In the genomic region with DNA sequence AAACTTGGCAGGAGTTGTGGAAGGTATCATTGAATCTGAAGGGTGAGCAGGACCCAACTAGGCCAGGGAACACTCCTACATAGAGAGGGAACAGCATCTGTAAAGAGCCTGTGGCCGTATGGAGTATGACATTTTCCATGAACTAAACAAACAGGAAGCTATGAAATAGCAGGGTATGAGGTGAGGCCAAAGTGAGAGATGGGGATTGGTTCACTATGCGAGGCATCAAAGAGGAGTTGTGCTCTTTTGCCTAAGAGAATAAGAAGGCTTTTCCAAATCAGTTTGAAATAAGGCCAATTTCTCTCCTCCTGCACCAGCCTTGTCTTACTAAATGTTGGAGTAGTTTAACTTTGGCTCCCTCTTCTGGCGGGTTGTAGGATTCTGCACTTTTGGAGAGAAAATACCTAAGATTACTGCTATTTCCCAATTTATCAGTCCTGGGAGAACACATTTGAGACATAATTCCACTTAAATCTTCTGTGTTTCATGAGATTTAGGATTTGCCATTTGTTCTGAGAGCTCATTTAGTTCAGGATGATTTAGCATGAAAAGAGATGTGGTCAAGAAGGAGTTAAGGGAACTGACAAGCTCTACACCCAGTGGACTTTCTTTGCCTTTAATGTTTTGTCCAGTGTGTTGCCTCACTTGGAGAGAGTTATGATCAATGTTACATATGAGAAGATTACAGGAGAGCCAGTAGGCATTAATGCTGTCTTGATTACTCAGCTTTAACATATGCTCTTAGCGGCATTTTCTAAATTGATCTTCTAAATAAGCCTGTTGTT, we compare ENCODE assay signal across 7 cellular contexts. TPM values are rescaled to one million over a fixed set of nuclear protein-coding genes. Genes with fewer than 3 reads are reported as not detected.
DNase-seq lines count a peak whose midpoint lies in the region; ATAC-seq, FAIRE-seq and TF ChIP-seq lines count a peak whose summit lies in the region.

No MANE protein-coding gene starts in this region.

- intact Hi-C loops in K562 (cut with micrococcal nuclease): loop anchor here (1.0 to 10.0 kb wide), 3 partner anchors 99 to 471 kb away; no protein-coding TSS in a partner anchor

- H3K9me1 ChIP-seq in K562 (ENCODE audit: control insufficient read depth, insufficient read depth, low read length): peaks cover 5% of the 10 kb centered on the region

- H2AFZ ChIP-seq in K562 (ENCODE audit: low read depth, low read length): no peak overlapping the region

- no TSS peak for BruUV-seq in K562 (replicated peaks; lab: Mats Ljungman, UMichigan)

- peak; percentile 77 for ATAC-seq in K562
- no peak for ATAC-seq in HG03097 (IDR thresholded peaks at IDR 0.05; ENCODE audit: low FRiP score, unreplicated experiment)

- in situ Hi-C loops in K562 (cut with MboI): loop anchor here (10.0 kb wide), 1 partner anchor 469 kb away; no protein-coding TSS in a partner anchor

- H3K27me3 ChIP-seq in K562 (ENCODE audit: control insufficient read depth in 2 of 2, insufficient read depth in 2 of 2, low read length in 2 of 2): no peaks in the 10 kb centered on the region

- TF ChIP-seq CTCF in GM10248 (IDR thresholded peaks at IDR 0.05; ENCODE audit: control extremely low read depth, extremely low read depth, low read depth, missing control alignments) (peak; percentile 70), K562 (IDR thresholded peaks at IDR 0.05 in 2 of 3, conservative IDR thresholded peaks at IDR 0.05 in 1 of 3; ENCODE audit: insufficient read depth in 2 of 3, low read depth in 1 of 3, low read length in 3 of 3) (peak; percentile 75 to 92 (median 81))

- DNase-seq in GM10248 (ENCODE audit: extremely low spot score) (peak; percentile 58), NCI-H1048 (lab: John Stamatoyannopoulos, UW) (peak; percentile 37), SKM-1 (lab: John Stamatoyannopoulos, UW; ENCODE audit: unreplicated experiment) (peak; percentile 24), K562 (ENCODE audit: extremely low read depth in 1 of 4, low spot score in 3 of 4) (peak; percentile 48 to 82 (median 53)), iPS-NIHi7 (ENCODE audit: extremely low spot score) (peak; percentile 64)
- DNase-seq in stimulated activated CD4-positive, alpha-beta T cell treated with anti-CD3 and anti-CD28 coated beads, Interleukin-15, amount 100 ng/mL, for 24 hours: peak; percentile 50

- H3K36me3 ChIP-seq in K562 (ENCODE audit: control insufficient read depth, insufficient read depth, low read length): no peaks in the 10 kb centered on the region

- POLR2A ChIA-PET in GM10248 (lab: Yijun Ruan, JAX) (no interaction called here), K562 (lab: Yijun Ruan, JAX) (interaction anchor here (1.0 to 1.7 kb wide), 5 partner anchors 10 to 126 kb away, joined by 3 to 6 read pairs (median 3); no protein-coding TSS in a partner anchor)

- no peak overlapping the region for H3K4me2 ChIP-seq in K562 (ENCODE audit: insufficient read depth, low read length)

- WGBS in K562 (ENCODE audit: insufficient coverage, low coverage, missing lambda C conversion rate): 43% methylated on average over 4 of the region's 4 CpGs

- no peaks in the 10 kb centered on the region for H3K79me2 ChIP-seq in K562 (ENCODE audit: control insufficient read depth, insufficient read depth, low read length)

- CTCF ChIA-PET in GM10248 (lab: Yijun Ruan, JAX) (interaction anchor here (0.7 to 9.9 kb wide), 44 partner anchors 9 to 683 kb away, joined by 3 to 65 read pairs (median 4); no protein-coding TSS in a partner anchor), K562 (lab: Yijun Ruan, JAX; ENCODE audit: low intra/inter-chr PET ratio) (interaction anchor here (0.6 to 2.1 kb wide), 8 partner anchors 50 to 682 kb away, joined by 3 to 19 read pairs (median 3); no protein-coding TSS in a partner anchor)

- no peak overlapping the region for H3K9ac ChIP-seq in K562 (ENCODE audit: insufficient read depth in 1 of 2, low read depth in 2 of 2, low read length in 2 of 2)

- no peaks in the 10 kb centered on the region for H3K9me3 ChIP-seq in K562 (replicated peaks; ENCODE audit: control insufficient read depth, insufficient read depth, low read depth, low read length)

- H3K27ac ChIP-seq in K562 (ENCODE audit: extremely low read depth, low read depth, low read length): no peak overlapping the region

- no peak overlapping the region for H3K4me3 ChIP-seq in K562

- H4K20me1 ChIP-seq in K562 (replicated peaks; ENCODE audit: control insufficient read depth, insufficient read depth, low read length): no peaks in the 10 kb centered on the region

- H3K4me1 ChIP-seq in K562 (replicated peaks in 1 of 2; ENCODE audit: control insufficient read depth in 2 of 2, insufficient read depth in 2 of 2, low read length in 2 of 2): peaks cover 11 to 20% of the 10 kb centered on the region in 2 experiments; a peak in 4 of 5 replicates

- FAIRE-seq in K562 (lab: Jason Lieb, UNC): peak; percentile 88

- TF ChIP-seq EP300 in K562 (IDR thresholded peaks at IDR 0.05; ENCODE audit: low read length): no peak

- TF ChIP-seq RAD21 in K562 (CRISPR knock-in tag; conservative IDR thresholded peaks at IDR 0.05 in 1 of 2, IDR thresholded peaks at IDR 0.05 in 1 of 2): peak; percentile 86 to 94

- TF ChIP-seq POLR2A in K562 (conservative IDR thresholded peaks at IDR 0.05): no peak

TF ChIP-seq in K562, 482 proteins besides CTCF, POLR2A, EP300 and RAD21 (continues in another document):
- peak; percentile 36; the same call in 1 of the 2 replicates for TF ChIP-seq TEAD4 (IDR thresholded peaks at IDR 0.05; ENCODE audit: low read length)
- TF ChIP-seq TEAD4 (CRISPR knock-in tag; IDR thresholded peaks at IDR 0.05; ENCODE audit: borderline replicate concordance): no peak
- no peak for TF ChIP-seq HNRNPH1 (optimal IDR thresholded peaks at IDR 0.05; ENCODE audit: low read depth, low read length)
- no peak for TF ChIP-seq ZKSCAN1 (IDR thresholded peaks at IDR 0.05; ENCODE audit: low read depth, low read length)
- no peak for TF ChIP-seq CBX1 (IDR thresholded peaks at IDR 0.05; ENCODE audit: low read depth)
- no peak for TF ChIP-seq TAL1 (IDR thresholded peaks at IDR 0.05)
- no peak for TF ChIP-seq ZFP1 (CRISPR knock-in tag; IDR thresholded peaks at IDR 0.05)
- TF ChIP-seq JUND (IDR thresholded peaks at IDR 0.05; ENCODE audit: borderline replicate concordance, low read depth, low read length): peak; percentile 23; the same call in 1 of the 2 replicates
- TF ChIP-seq JUND (tag; IDR thresholded peaks at IDR 0.05; ENCODE audit: borderline replicate concordance, low read depth, low read length): no peak
- TF ChIP-seq U2AF1 (optimal IDR thresholded peaks at IDR 0.05; ENCODE audit: low read depth, low read length): no peak
- no peak for TF ChIP-seq ELF4 (CRISPR knock-in tag; IDR thresholded peaks at IDR 0.05)
- no peak for TF ChIP-seq USF2 (CRISPR knock-in tag; IDR thresholded peaks at IDR 0.05)
- TF ChIP-seq NONO (IDR thresholded peaks at IDR 0.05; ENCODE audit: low read depth in 2 of 2, low read length in 1 of 2): no peak
- no peak for TF ChIP-seq XRCC3 (IDR thresholded peaks at IDR 0.05)
- peak; percentile 29; the same call in 1 of the 2 replicates for TF ChIP-seq BACH1 (tag; IDR thresholded peaks at IDR 0.05)
- TF ChIP-seq KLF16 (IDR thresholded peaks at IDR 0.05): 0 out of 2 replicates have a peak, but pooled peaks have one; percentile 8
- TF ChIP-seq SMC3 (conservative IDR thresholded peaks at IDR 0.05; ENCODE audit: insufficient read depth, low read depth, low read length): peak; percentile 74
- no peak for TF ChIP-seq FOXA3 (CRISPR knock-in tag; conservative IDR thresholded peaks at IDR 0.05 in 1 of 2, IDR thresholded peaks at IDR 0.05 in 1 of 2)
- no peak for TF ChIP-seq SLC30A9 (CRISPR knock-in tag; IDR thresholded peaks at IDR 0.05)
- TF ChIP-seq CBFA2T2 (conservative IDR thresholded peaks at IDR 0.05): no peak
- TF ChIP-seq PREB (CRISPR knock-in tag; IDR thresholded peaks at IDR 0.05): no peak
- TF ChIP-seq NFIC (IDR thresholded peaks at IDR 0.05): peak; percentile 40
- TF ChIP-seq PHF8 (IDR thresholded peaks at IDR 0.05; ENCODE audit: borderline replicate concordance, low read length): no peak
- TF ChIP-seq ZNF134 (CRISPR knock-in tag; conservative IDR thresholded peaks at IDR 0.05): no peak

RNA-seq across cellular contexts. Expression of gene TNRC6C, which starts 55.4 kb away (rescaled TPM):
- total RNA-seq in K562 (2011; cell fraction: chromatin; rRNA removed; ENCODE audit: low replicate concordance): 13.1 and 18.3 TPM in 2 replicates
- total RNA-seq in K562 (2011; cell fraction: nucleolus; rRNA removed): 5.5 and 8.3 TPM in 2 replicates
- total RNA-seq in K562 (2011; cell fraction: nucleoplasm; rRNA removed): 8.8 and 10.2 TPM in 2 replicates
- total RNA-seq in K562 (2014; rRNA removed) (1.4 and 2.4 TPM in 2 replicates), K562 (2014; rRNA removed; fragmentation: Illumina TruSeq; extraction: Trizol) (1.9 and 3.0 TPM in 2 replicates), K562 (2015; rRNA removed; fragmentation: Illumina TruSeq; extraction: Trizol) (2.6 and 2.8 TPM in 2 replicates), K562 (2021) (4.9 and 6.3 TPM in 2 replicates)
- polyA plus RNA-seq in K562 (2011; rRNA removed) (0.60 and 0.96 TPM in 2 replicates), K562 (2014; fragmentation: Illumina TruSeq; extraction: Trizol) (2.2 and 2.3 TPM in 2 replicates), K562 (2014; fragmentation: Nextera tagmentation; extraction: Ambion mirVana) (under 1 TPM; 0.20 to 0.30 TPM), K562 (2014; rRNA removed) (0.81 and 2.5 TPM in 2 replicates)
- polyA plus RNA-seq in K562 (2011; cell fraction: cytosol; rRNA removed): 0.28 and 0.45 TPM in 2 replicates
- 2.1 and 3.4 TPM in 2 replicates for polyA plus RNA-seq in K562 (2011; cell fraction: nucleus; rRNA removed)
- polyA plus RNA-seq in K562 (2012): 1.5 and 2.4 TPM in 2 replicates
- polyA minus RNA-seq in K562 (2011; rRNA and poly(A)+ RNA removed): 3.2 and 4.1 TPM in 2 replicates
- 0.86 and 1.5 TPM in 2 replicates for polyA minus RNA-seq in K562 (2011; cell fraction: cytosol; rRNA and poly(A)+ RNA removed)
- polyA minus RNA-seq in K562 (2011; cell fraction: nucleus; rRNA and poly(A)+ RNA removed): 2.3 and 3.1 TPM in 2 replicates
